ENCODE assay signal across 1 cellular context in the genomic region with DNA sequence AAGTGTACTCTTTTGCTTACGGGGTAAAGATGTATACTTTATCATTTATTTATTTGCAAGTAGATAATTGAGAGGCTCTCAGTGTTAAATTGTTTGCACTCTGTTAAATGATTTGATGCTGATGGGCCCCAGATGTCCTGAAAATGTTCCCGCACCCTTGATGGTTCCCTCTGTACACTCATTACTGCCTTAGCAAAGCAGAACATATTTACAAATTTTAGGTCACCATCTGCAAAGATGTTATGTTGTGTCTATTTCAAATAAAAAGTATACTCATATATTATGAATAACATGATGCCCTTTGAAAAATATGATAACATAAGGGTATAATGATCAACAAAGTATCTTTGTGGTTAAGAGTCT.
TF ChIP-seq lines count a peak whose summit lies in the region.

No MANE protein-coding gene starts in this region.

TF ChIP-seq in IMR-90, 13 proteins besides CTCF, POLR2A, EP300 and RAD21 (continued from another document):
- TF ChIP-seq, protein P1, sequence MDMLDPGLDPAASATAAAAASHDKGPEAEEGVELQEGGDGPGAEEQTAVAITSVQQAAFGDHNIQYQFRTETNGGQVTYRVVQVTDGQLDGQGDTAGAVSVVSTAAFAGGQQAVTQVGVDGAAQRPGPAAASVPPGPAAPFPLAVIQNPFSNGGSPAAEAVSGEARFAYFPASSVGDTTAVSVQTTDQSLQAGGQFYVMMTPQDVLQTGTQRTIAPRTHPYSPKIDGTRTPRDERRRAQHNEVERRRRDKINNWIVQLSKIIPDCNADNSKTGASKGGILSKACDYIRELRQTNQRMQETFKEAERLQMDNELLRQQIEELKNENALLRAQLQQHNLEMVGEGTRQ (IDR thresholded peaks at IDR 0.05; ENCODE audit: low read depth, low read length): no peak
- TF ChIP-seq, protein P2, sequence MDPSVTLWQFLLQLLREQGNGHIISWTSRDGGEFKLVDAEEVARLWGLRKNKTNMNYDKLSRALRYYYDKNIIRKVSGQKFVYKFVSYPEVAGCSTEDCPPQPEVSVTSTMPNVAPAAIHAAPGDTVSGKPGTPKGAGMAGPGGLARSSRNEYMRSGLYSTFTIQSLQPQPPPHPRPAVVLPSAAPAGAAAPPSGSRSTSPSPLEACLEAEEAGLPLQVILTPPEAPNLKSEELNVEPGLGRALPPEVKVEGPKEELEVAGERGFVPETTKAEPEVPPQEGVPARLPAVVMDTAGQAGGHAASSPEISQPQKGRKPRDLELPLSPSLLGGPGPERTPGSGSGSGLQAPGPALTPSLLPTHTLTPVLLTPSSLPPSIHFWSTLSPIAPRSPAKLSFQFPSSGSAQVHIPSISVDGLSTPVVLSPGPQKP (IDR thresholded peaks at IDR 0.05; ENCODE audit: borderline replicate concordance, low read depth, low read length): no peak
- no peak for TF ChIP-seq CHD1 (IDR thresholded peaks at IDR 0.05; ENCODE audit: low read depth, low read length)
- TF ChIP-seq RFX5 (IDR thresholded peaks at IDR 0.05; ENCODE audit: low read depth, low read length): no peak
